In genomic region chr18:45330170-45330594, GRCh38 we compare ENCODE assay signal across 26 cellular contexts.
A peak's percentile ranks its signal among the peaks of the same experiment; 100 is the strongest.
DNase-seq lines count a peak whose midpoint lies in the region; ATAC-seq and TF ChIP-seq lines count a peak whose summit lies in the region.
"Had no signal": no experiment of that assay in that cellular context is flagged by ENCODE, and none has a peak within 500 bp of the region (broad histone marks: within the 10 kb centered on the region; RNA-seq: fewer than 3 reads in every experiment).

No MANE protein-coding gene starts in this region.

- H3K4me1 Mint-ChIP-seq in CD4-positive, alpha-beta memory T cell = no peaks in the 10 kb centered on the region
- H3K4me1 Mint-ChIP-seq: activated naive CD8-positive, alpha-beta T cell treated with anti-CD3 and anti-CD28 coated beads, Interleukin-2, amount 50 U/mL, for 24 hours; naive B cell had no signal

- CTCF ChIA-PET in CD4-positive, alpha-beta memory T cell (lab: Charles Lee; ENCODE audit: partially characterized antibody) = no interaction called here

- H3K4me3 ChIP-seq in AG10803 (ENCODE audit: low read length) = no peak overlapping the region
- no peak overlapping the region for H3K4me3 ChIP-seq in adipocyte (ENCODE audit: low read length)
- H3K4me3 ChIP-seq in left ventricle myocardium inferior = no peak overlapping the region
- no peak overlapping the region for H3K4me3 ChIP-seq in parathyroid adenoma (ENCODE audit: low read depth, low read length)
- no peak overlapping the region for H3K4me3 ChIP-seq in CD4-positive, alpha-beta memory T cell (ENCODE audit: low read length in 2 of 2)
- H3K4me3 ChIP-seq: breast epithelium, ovary, Peyer's patch, SK-N-MC had no signal

- no peak overlapping the region for H3K27ac Mint-ChIP-seq in CD4-positive, alpha-beta memory T cell
- H3K27ac Mint-ChIP-seq: activated CD4-positive, alpha-beta memory T cell treated with anti-CD3 and anti-CD28 coated beads for 36 hours; activated naive CD8-positive, alpha-beta T cell treated with anti-CD3 and anti-CD28 coated beads, Interleukin-2, amount 50 U/mL, for 24 hours; naive B cell; T-helper 2 cell treated with Interferon-gamma antibody and Interleukin-4, amounts not matched to agents 5 μg/mL and 100 μg/mL, for 36 hours had no signal

- TF ChIP-seq POLR2A in GM18505 (IDR thresholded peaks at IDR 0.05; ENCODE audit: borderline replicate concordance, extremely low read depth, insufficient read depth, insufficient read length) = no peak

- H3K79me2 ChIP-seq in parathyroid adenoma = no peaks in the 10 kb centered on the region

- no peak for ATAC-seq in GM18505 (IDR thresholded peaks at IDR 0.05; ENCODE audit: unreplicated experiment)
- ATAC-seq: activated naive CD8-positive, alpha-beta T cell treated with anti-CD3 and anti-CD28 coated beads, Interleukin-2, amount 50 U/mL, for 24 hours; HepG2 had no signal

- H3K9ac ChIP-seq in adipocyte (ENCODE audit: low read length) (no peak overlapping the region), parathyroid adenoma (no peak overlapping the region)

- H2AFZ ChIP-seq in parathyroid adenoma = peak overlapping the region; percentile 27

- H3K27ac ChIP-seq in left ventricle myocardium inferior (replicated peaks) (peak overlapping the region; percentile 67), parathyroid adenoma (no peak overlapping the region)
- no peak overlapping the region for H3K27ac ChIP-seq in CD4-positive, alpha-beta memory T cell (ENCODE audit: low read depth, low read length)
- H3K27ac ChIP-seq: HL-60, ovary, SK-N-MC had no signal

- no peak; the same call in 1 of the 2 replicates for TF ChIP-seq CTCF in AG10803 (conservative IDR thresholded peaks at IDR 0.05; ENCODE audit: low read length)
- TF ChIP-seq CTCF in left ventricle myocardium inferior (IDR thresholded peaks at IDR 0.05; ENCODE audit: borderline replicate concordance) = no peak
- no peak for TF ChIP-seq CTCF in parathyroid adenoma (IDR thresholded peaks at IDR 0.05)

- H3K27me3 ChIP-seq in adipocyte (replicated peaks; ENCODE audit: control insufficient read depth, insufficient read depth, low read length) (no peaks in the 10 kb centered on the region), left ventricle myocardium inferior (ENCODE audit: low read depth) (peaks cover 18% of the 10 kb centered on the region), parathyroid adenoma (ENCODE audit: control insufficient read depth, insufficient read depth, low read length) (no peaks in the 10 kb centered on the region)
- H3K27me3 ChIP-seq in CD4-positive, alpha-beta memory T cell (ENCODE audit: insufficient read depth, low read length) = no peaks in the 10 kb centered on the region
- H3K27me3 ChIP-seq: breast epithelium, ovary, Peyer's patch had no signal

- no peaks in the 10 kb centered on the region for H3K9me3 ChIP-seq in adipocyte (ENCODE audit: control insufficient read depth, low read length)
- H3K9me3 ChIP-seq in left ventricle myocardium inferior (replicated peaks) = no peaks in the 10 kb centered on the region
- no peaks in the 10 kb centered on the region for H3K9me3 ChIP-seq in parathyroid adenoma (ENCODE audit: control insufficient read depth, low read length)
- no peaks in the 10 kb centered on the region for H3K9me3 ChIP-seq in CD4-positive, alpha-beta memory T cell (ENCODE audit: control insufficient read depth in 1 of 2, low read length in 2 of 2)
- H3K9me3 ChIP-seq: breast epithelium, ovary, Peyer's patch had no signal

- POLR2A ChIA-PET in CD4-positive, alpha-beta memory T cell (lab: Charles Lee; ENCODE audit: partially characterized antibody) = no interaction called here

- H3K36me3 Mint-ChIP-seq in CD4-positive, alpha-beta memory T cell = no peaks in the 10 kb centered on the region
- H3K36me3 Mint-ChIP-seq: activated CD4-positive, alpha-beta memory T cell treated with anti-CD3 and anti-CD28 coated beads for 36 hours; naive B cell had no signal

- peaks cover 55% of the 10 kb centered on the region for H3K4me1 ChIP-seq in adipocyte (ENCODE audit: control insufficient read depth, insufficient read depth, low read length)
- H3K4me1 ChIP-seq in left ventricle myocardium inferior = peaks cover 11% of the 10 kb centered on the region
- H3K4me1 ChIP-seq in parathyroid adenoma = peaks cover 27% of the 10 kb centered on the region
- no peaks in the 10 kb centered on the region for H3K4me1 ChIP-seq in CD4-positive, alpha-beta memory T cell (ENCODE audit: insufficient read depth, low read length)
- H3K4me1 ChIP-seq: breast epithelium, Peyer's patch had no signal

- H3K9me3 Mint-ChIP-seq in CD4-positive, alpha-beta memory T cell = peaks cover 0 to 1% (median 0%) of the 10 kb centered on the region in 8 donors
- H3K9me3 Mint-ChIP-seq: activated CD4-positive, alpha-beta memory T cell treated with anti-CD3 and anti-CD28 coated beads for 36 hours; activated naive CD8-positive, alpha-beta T cell treated with anti-CD3 and anti-CD28 coated beads, Interleukin-2, amount 50 U/mL, for 24 hours; naive B cell; T-helper 2 cell treated with Interferon-gamma antibody and Interleukin-4, amounts not matched to agents 5 μg/mL and 100 μg/mL, for 36 hours had no signal

- no peak overlapping the region for H3K4me2 ChIP-seq in parathyroid adenoma (ENCODE audit: low read length)

- intact Hi-C loops in left ventricle myocardium inferior (cut with micrococcal nuclease) = no loop called here
- intact Hi-C loops in CD4-positive, alpha-beta memory T cell (cut with micrococcal nuclease) = no loop called here

- DNase-seq in AG10803 (ENCODE audit: low read depth) (peak; percentile 84), adipocyte (ENCODE audit: low read depth) (peak; percentile 27), left ventricle myocardium inferior (no peak), NCI-H748 treated with DMSO at 0.1 percent for 48 hours (lab: John Stamatoyannopoulos, UW) (no peak)
- no peak for DNase-seq in activated naive CD4-positive, alpha-beta T cell (lab: John Stamatoyannopoulos, UW)
- DNase-seq in CD4-positive, alpha-beta memory T cell = no peak
- DNase-seq: activated CD4-positive, alpha-beta memory T cell treated with anti-CD3 and anti-CD28 coated beads for 36 hours; activated effector memory CD4-positive, alpha-beta T cell treated with Interleukin-2 at 50 U/mL for 16 hours; activated naive CD8-positive, alpha-beta T cell treated with anti-CD3 and anti-CD28 coated beads, Interleukin-2, amount 50 U/mL, for 24 hours; C1 segment of cervical spinal cord; EL; mesenchymal stem cell; naive B cell; NCI-H1092; NCI-H1930; NCI-H345; NK-92 treated with Interleukin-12 subunit alpha and Interleukin-12 subunit beta, amount 100 ng/mL, for 24 hours; ovary; Peyer's patch had no signal

- no peak overlapping the region for H3K4me3 Mint-ChIP-seq in CD4-positive, alpha-beta memory T cell
- H3K4me3 Mint-ChIP-seq: activated CD4-positive, alpha-beta memory T cell treated with anti-CD3 and anti-CD28 coated beads for 36 hours; activated naive CD8-positive, alpha-beta T cell treated with anti-CD3 and anti-CD28 coated beads, Interleukin-2, amount 50 U/mL, for 24 hours; naive B cell; T-helper 2 cell treated with Interferon-gamma antibody and Interleukin-4, amounts not matched to agents 5 μg/mL and 100 μg/mL, for 36 hours had no signal

- peaks cover 2 to 5% of the 10 kb centered on the region in 2 donors for H3K27me3 Mint-ChIP-seq in CD4-positive, alpha-beta memory T cell
- H3K27me3 Mint-ChIP-seq: activated CD4-positive, alpha-beta memory T cell treated with anti-CD3 and anti-CD28 coated beads for 36 hours had no signal

- no peaks in the 10 kb centered on the region for H3K36me3 ChIP-seq in adipocyte (ENCODE audit: control insufficient read depth, insufficient read depth, low read length, severe bottlenecking)
- no peaks in the 10 kb centered on the region for H3K36me3 ChIP-seq in left ventricle myocardium inferior
- H3K36me3 ChIP-seq in parathyroid adenoma (ENCODE audit: control insufficient read depth, insufficient read depth, low read length) = no peaks in the 10 kb centered on the region
- no peaks in the 10 kb centered on the region for H3K36me3 ChIP-seq in CD4-positive, alpha-beta memory T cell (ENCODE audit: insufficient read depth, low read length)
- H3K36me3 ChIP-seq: breast epithelium, ovary, Peyer's patch had no signal

Comparison
In these comparisons a context has a peak if more than half of its experiments do, and no peak if none do; other contexts are left out.
1. DNase-seq: peak in AG10803 (single experiment) and adipocyte (single experiment); none in left ventricle myocardium inferior (single experiment), activated naive CD4-positive, alpha-beta T cell (0 of 4), NCI-H748 treated with DMSO at 0.1 percent for 48 hours (single experiment) and CD4-positive, alpha-beta memory T cell (0 of 5).